Comparison of ENCODE assay signal across 2 cellular contexts in the genomic region with DNA sequence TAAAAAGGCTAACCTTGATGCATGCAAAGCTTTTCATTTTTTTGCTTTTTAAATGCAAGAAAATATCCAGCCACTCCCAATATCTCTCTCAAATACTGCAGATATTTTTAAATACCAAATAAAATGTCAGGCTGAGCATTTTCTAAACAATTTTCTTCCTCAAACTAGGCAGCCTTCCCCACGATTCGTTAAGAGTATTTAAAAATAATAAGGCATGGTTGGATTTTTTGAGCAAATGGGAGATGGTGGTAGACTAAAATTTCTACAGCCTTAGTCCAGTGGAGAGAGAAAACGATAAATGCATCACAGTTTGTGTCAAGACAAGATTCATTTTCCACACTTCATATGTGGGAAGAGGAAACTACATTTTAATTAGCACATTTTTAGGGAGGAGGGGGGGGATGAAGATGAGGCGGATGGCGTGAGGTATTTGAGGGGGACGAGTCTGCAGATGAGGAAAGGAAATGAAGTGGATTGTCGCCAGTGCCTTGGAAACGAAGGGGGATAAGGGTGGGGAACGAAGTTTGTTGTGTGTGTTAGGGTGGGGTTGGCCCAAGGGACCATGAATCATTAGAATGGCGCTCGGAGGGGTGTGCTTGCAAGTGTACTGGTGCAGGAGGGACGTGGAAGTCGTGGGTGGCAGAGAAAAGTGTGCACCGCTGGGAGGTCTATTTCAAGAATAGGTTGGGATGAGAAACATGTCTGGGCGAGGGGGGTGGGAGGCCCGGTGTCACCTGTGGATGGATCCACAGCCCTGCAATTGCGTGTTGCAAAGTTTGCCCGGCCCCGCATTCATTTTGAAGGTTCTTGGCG.
TF ChIP-seq lines count a peak whose summit lies in the region.

No MANE protein-coding gene starts in this region.

TF ChIP-seq in HEK293T, 16 proteins besides CTCF, POLR2A, EP300 and RAD21:
- TF ChIP-seq, protein P1, sequence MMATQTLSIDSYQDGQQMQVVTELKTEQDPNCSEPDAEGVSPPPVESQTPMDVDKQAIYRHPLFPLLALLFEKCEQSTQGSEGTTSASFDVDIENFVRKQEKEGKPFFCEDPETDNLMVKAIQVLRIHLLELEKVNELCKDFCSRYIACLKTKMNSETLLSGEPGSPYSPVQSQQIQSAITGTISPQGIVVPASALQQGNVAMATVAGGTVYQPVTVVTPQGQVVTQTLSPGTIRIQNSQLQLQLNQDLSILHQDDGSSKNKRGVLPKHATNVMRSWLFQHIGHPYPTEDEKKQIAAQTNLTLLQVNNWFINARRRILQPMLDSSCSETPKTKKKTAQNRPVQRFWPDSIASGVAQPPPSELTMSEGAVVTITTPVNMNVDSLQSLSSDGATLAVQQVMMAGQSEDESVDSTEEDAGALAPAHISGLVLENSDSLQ (IDR thresholded peaks at IDR 0.05): peak; percentile 11; the same call in 1 of the 2 replicates
- TF ChIP-seq FOXM1 (IDR thresholded peaks at IDR 0.05; ENCODE audit: borderline replicate concordance): no peak
TF ChIP-seq in HEK293T: peak in this region for 1.

TF ChIP-seq in K562, 482 proteins besides CTCF, POLR2A, EP300 and RAD21 (continued from another document):
- no peak for TF ChIP-seq TBL1XR1 (IDR thresholded peaks at IDR 0.05; ENCODE audit: low read length in 2 of 2)
- 0 out of 2 replicates have a peak, but pooled peaks have one; percentile 7 for TF ChIP-seq ZNF263 (CRISPR knock-in tag; IDR thresholded peaks at IDR 0.05; ENCODE audit: borderline replicate concordance)
- TF ChIP-seq, protein P2, sequence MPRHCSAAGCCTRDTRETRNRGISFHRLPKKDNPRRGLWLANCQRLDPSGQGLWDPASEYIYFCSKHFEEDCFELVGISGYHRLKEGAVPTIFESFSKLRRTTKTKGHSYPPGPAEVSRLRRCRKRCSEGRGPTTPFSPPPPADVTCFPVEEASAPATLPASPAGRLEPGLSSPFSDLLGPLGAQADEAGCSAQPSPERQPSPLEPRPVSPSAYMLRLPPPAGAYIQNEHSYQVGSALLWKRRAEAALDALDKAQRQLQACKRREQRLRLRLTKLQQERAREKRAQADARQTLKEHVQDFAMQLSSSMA (CRISPR knock-in tag; IDR thresholded peaks at IDR 0.05): no peak
- TF ChIP-seq NFYB (IDR thresholded peaks at IDR 0.05; ENCODE audit: extremely low read depth, insufficient read length): no peak
- TF ChIP-seq, protein P3, sequence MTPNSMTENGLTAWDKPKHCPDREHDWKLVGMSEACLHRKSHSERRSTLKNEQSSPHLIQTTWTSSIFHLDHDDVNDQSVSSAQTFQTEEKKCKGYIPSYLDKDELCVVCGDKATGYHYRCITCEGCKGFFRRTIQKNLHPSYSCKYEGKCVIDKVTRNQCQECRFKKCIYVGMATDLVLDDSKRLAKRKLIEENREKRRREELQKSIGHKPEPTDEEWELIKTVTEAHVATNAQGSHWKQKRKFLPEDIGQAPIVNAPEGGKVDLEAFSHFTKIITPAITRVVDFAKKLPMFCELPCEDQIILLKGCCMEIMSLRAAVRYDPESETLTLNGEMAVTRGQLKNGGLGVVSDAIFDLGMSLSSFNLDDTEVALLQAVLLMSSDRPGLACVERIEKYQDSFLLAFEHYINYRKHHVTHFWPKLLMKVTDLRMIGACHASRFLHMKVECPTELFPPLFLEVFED (CRISPR knock-in tag; conservative IDR thresholded peaks at IDR 0.05): no peak
- TF ChIP-seq, protein P4, sequence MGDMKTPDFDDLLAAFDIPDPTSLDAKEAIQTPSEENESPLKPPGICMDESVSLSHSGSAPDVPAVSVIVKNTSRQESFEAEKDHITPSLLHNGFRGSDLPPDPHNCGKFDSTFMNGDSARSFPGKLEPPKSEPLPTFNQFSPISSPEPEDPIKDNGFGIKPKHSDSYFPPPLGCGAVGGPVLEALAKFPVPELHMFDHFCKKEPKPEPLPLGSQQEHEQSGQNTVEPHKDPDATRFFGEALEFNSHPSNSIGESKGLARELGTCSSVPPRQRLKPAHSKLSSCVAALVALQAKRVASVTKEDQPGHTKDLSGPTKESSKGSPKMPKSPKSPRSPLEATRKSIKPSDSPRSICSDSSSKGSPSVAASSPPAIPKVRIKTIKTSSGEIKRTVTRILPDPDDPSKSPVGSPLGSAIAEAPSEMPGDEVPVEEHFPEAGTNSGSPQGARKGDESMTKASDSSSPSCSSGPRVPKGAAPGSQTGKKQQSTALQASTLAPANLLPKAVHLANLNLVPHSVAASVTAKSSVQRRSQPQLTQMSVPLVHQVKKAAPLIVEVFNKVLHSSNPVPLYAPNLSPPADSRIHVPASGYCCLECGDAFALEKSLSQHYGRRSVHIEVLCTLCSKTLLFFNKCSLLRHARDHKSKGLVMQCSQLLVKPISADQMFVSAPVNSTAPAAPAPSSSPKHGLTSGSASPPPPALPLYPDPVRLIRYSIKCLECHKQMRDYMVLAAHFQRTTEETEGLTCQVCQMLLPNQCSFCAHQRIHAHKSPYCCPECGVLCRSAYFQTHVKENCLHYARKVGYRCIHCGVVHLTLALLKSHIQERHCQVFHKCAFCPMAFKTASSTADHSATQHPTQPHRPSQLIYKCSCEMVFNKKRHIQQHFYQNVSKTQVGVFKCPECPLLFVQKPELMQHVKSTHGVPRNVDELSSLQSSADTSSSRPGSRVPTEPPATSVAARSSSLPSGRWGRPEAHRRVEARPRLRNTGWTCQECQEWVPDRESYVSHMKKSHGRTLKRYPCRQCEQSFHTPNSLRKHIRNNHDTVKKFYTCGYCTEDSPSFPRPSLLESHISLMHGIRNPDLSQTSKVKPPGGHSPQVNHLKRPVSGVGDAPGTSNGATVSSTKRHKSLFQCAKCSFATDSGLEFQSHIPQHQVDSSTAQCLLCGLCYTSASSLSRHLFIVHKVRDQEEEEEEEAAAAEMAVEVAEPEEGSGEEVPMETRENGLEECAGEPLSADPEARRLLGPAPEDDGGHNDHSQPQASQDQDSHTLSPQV (IDR thresholded peaks at IDR 0.05): no peak
- TF ChIP-seq TCF7L2 (IDR thresholded peaks at IDR 0.05; ENCODE audit: low read depth, low read length): no peak
- peak; percentile 5 for TF ChIP-seq TBP (optimal IDR thresholded peaks at IDR 0.05; ENCODE audit: low read depth, low read length)
- no peak for TF ChIP-seq U2AF2 (optimal IDR thresholded peaks at IDR 0.05; ENCODE audit: low read depth, low read length)
- no peak for TF ChIP-seq PPARD (CRISPR knock-in tag; IDR thresholded peaks at IDR 0.05)
- TF ChIP-seq MTF1 (CRISPR knock-in tag; IDR thresholded peaks at IDR 0.05; ENCODE audit: borderline replicate concordance): no peak
- TF ChIP-seq, protein P5, sequence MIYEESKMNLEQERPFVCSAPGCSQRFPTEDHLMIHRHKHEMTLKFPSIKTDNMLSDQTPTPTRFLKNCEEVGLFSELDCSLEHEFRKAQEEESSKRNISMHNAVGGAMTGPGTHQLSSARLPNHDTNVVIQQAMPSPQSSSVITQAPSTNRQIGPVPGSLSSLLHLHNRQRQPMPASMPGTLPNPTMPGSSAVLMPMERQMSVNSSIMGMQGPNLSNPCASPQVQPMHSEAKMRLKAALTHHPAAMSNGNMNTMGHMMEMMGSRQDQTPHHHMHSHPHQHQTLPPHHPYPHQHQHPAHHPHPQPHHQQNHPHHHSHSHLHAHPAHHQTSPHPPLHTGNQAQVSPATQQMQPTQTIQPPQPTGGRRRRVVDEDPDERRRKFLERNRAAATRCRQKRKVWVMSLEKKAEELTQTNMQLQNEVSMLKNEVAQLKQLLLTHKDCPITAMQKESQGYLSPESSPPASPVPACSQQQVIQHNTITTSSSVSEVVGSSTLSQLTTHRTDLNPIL (CRISPR knock-in tag; IDR thresholded peaks at IDR 0.05): no peak
- TF ChIP-seq, protein P6, sequence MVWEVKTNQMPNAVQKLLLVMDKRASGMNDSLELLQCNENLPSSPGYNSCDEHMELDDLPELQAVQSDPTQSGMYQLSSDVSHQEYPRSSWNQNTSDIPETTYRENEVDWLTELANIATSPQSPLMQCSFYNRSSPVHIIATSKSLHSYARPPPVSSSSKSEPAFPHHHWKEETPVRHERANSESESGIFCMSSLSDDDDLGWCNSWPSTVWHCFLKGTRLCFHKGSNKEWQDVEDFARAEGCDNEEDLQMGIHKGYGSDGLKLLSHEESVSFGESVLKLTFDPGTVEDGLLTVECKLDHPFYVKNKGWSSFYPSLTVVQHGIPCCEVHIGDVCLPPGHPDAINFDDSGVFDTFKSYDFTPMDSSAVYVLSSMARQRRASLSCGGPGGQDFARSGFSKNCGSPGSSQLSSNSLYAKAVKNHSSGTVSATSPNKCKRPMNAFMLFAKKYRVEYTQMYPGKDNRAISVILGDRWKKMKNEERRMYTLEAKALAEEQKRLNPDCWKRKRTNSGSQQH (CRISPR knock-in tag; IDR thresholded peaks at IDR 0.05): 0 out of 2 replicates have a peak, but pooled peaks have one; percentile 19
- TF ChIP-seq WHSC1 (IDR thresholded peaks at IDR 0.05; ENCODE audit: low read length): no peak
- peak; percentile 7; the same call in 1 of the 2 replicates for TF ChIP-seq ARID1B (IDR thresholded peaks at IDR 0.05)
- TF ChIP-seq, protein P7, sequence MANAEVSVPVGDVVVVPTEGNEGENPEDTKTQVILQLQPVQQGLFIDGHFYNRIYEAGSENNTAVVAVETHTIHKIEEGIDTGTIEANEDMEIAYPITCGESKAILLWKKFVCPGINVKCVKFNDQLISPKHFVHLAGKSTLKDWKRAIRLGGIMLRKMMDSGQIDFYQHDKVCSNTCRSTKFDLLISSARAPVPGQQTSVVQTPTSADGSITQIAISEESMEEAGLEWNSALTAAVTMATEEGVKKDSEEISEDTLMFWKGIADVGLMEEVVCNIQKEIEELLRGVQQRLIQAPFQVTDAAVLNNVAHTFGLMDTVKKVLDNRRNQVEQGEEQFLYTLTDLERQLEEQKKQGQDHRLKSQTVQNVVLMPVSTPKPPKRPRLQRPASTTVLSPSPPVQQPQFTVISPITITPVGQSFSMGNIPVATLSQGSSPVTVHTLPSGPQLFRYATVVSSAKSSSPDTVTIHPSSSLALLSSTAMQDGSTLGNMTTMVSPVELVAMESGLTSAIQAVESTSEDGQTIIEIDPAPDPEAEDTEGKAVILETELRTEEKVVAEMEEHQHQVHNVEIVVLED (CRISPR knock-in tag; IDR thresholded peaks at IDR 0.05): no peak
- TF ChIP-seq GATAD2A (IDR thresholded peaks at IDR 0.05): no peak
- TF ChIP-seq CCAR2 (IDR thresholded peaks at IDR 0.05; ENCODE audit: low read depth, low read length): no peak
- TF ChIP-seq ESRRB (CRISPR knock-in tag; IDR thresholded peaks at IDR 0.05; ENCODE audit: borderline replicate concordance): no peak
- 0 out of 2 replicates have a peak, but pooled peaks have one; percentile 17 for TF ChIP-seq EHMT2 (IDR thresholded peaks at IDR 0.05)
- TF ChIP-seq, protein P8, sequence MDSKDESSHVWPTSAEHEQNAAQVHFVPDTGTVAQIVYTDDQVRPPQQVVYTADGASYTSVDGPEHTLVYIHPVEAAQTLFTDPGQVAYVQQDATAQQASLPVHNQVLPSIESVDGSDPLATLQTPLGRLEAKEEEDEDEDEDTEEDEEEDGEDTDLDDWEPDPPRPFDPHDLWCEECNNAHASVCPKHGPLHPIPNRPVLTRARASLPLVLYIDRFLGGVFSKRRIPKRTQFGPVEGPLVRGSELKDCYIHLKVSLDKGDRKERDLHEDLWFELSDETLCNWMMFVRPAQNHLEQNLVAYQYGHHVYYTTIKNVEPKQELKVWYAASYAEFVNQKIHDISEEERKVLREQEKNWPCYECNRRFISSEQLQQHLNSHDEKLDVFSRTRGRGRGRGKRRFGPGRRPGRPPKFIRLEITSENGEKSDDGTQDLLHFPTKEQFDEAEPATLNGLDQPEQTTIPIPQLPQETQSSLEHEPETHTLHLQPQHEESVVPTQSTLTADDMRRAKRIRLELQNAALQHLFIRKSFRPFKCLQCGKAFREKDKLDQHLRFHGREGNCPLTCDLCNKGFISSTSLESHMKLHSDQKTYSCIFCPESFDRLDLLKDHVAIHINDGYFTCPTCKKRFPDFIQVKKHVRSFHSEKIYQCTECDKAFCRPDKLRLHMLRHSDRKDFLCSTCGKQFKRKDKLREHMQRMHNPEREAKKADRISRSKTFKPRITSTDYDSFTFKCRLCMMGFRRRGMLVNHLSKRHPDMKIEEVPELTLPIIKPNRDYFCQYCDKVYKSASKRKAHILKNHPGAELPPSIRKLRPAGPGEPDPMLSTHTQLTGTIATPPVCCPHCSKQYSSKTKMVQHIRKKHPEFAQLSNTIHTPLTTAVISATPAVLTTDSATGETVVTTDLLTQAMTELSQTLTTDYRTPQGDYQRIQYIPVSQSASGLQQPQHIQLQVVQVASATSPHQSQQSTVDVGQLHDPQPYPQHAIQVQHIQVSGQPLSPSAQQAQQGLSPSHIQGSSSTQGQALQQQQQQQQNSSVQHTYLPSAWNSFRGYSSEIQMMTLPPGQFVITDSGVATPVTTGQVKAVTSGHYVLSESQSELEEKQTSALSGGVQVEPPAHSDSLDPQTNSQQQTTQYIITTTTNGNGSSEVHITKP (IDR thresholded peaks at IDR 0.05; ENCODE audit: partially characterized antibody): peak; percentile 80
- TF ChIP-seq, protein P9, sequence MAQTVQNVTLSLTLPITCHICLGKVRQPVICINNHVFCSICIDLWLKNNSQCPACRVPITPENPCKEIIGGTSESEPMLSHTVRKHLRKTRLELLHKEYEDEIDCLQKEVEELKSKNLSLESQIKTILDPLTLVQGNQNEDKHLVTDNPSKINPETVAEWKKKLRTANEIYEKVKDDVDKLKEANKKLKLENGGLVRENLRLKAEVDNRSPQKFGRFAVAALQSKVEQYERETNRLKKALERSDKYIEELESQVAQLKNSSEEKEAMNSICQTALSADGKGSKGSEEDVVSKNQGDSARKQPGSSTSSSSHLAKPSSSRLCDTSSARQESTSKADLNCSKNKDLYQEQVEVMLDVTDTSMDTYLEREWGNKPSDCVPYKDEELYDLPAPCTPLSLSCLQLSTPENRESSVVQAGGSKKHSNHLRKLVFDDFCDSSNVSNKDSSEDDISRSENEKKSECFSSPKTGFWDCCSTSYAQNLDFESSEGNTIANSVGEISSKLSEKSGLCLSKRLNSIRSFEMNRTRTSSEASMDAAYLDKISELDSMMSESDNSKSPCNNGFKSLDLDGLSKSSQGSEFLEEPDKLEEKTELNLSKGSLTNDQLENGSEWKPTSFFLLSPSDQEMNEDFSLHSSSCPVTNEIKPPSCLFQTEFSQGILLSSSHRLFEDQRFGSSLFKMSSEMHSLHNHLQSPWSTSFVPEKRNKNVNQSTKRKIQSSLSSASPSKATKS (CRISPR knock-in tag; IDR thresholded peaks at IDR 0.05): no peak
- no peak for TF ChIP-seq SIX5 (IDR thresholded peaks at IDR 0.05; ENCODE audit: borderline replicate concordance in 1 of 2, insufficient read depth in 1 of 2, low read depth in 1 of 2, low read length in 2 of 2)
- TF ChIP-seq HDGF (IDR thresholded peaks at IDR 0.05): 0 out of 2 replicates have a peak, but pooled peaks have one; percentile 43
- TF ChIP-seq, protein P10, sequence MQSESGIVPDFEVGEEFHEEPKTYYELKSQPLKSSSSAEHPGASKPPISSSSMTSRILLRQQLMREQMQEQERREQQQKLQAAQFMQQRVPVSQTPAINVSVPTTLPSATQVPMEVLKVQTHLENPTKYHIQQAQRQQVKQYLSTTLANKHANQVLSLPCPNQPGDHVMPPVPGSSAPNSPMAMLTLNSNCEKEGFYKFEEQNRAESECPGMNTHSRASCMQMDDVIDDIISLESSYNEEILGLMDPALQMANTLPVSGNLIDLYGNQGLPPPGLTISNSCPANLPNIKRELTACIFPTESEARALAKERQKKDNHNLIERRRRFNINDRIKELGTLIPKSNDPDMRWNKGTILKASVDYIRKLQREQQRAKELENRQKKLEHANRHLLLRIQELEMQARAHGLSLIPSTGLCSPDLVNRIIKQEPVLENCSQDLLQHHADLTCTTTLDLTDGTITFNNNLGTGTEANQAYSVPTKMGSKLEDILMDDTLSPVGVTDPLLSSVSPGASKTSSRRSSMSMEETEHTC (IDR thresholded peaks at IDR 0.05): no peak
- peak in 1 of 2 experiments; percentile 34; a peak in 1 of 4 replicates for TF ChIP-seq HDAC1 (IDR thresholded peaks at IDR 0.05)
